Comparison of ENCODE assay signal across 21 cellular contexts in the genomic region with DNA sequence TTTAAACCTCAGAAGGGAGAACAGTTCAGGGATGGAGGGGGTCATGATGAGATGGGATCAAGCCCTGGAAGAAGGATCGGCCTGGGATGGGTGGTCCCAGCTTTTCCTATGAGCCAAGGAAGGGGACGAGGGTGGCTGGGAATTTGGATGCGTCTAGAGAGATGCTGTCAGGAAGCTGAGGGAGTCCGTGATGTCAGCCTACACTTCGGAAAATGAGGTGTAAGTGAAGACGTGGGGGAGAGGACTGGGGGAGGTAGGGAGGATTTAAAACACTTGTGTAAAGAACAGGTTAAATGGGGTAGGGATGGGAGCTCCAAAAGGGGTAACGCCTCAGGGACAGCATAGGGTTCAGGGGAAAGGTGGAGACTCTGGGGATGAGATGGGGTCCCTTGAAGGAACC. TPM values are rescaled to one million over a fixed set of nuclear protein-coding genes. Genes with fewer than 3 reads are reported as not detected.
DNase-seq lines count a peak whose midpoint lies in the region; ATAC-seq and TF ChIP-seq lines count a peak whose summit lies in the region.
"Had no signal": no experiment of that assay in that cellular context is flagged by ENCODE, and none has a peak within 500 bp of the region (broad histone marks: within the 10 kb centered on the region; RNA-seq: fewer than 3 reads in every experiment).

No MANE protein-coding gene starts in this region.

- no peak overlapping the region for H3K27ac Mint-ChIP-seq in activated CD8-positive, alpha-beta memory T cell treated with anti-CD3 and anti-CD28 coated beads, Interleukin-2, amount 10 ng/mL, durations not matched to agents 7 days and 5 days
- no peak overlapping the region for H3K27ac Mint-ChIP-seq in glutamatergic neuron (ENCODE audit: unreplicated experiment)
- H3K27ac Mint-ChIP-seq: B cell; CD14-positive monocyte; CD4-positive, alpha-beta memory T cell; CD4-positive, CD25-positive, alpha-beta regulatory T cell; CD8-positive, alpha-beta memory T cell had no signal

- no peak for TF ChIP-seq CTCF in coronary artery (IDR thresholded peaks at IDR 0.05)
- no peak for TF ChIP-seq CTCF in glutamatergic neuron (IDR thresholded peaks at IDR 0.05; ENCODE audit: partially characterized antibody, unreplicated experiment)

- H3K4me1 Mint-ChIP-seq in activated CD8-positive, alpha-beta memory T cell treated with anti-CD3 and anti-CD28 coated beads, Interleukin-2, amount 10 ng/mL, durations not matched to agents 7 days and 5 days, result no peaks in the 10 kb centered on the region
- H3K4me1 Mint-ChIP-seq in glutamatergic neuron (ENCODE audit: low read depth, unreplicated experiment), result peaks cover 42% of the 10 kb centered on the region
- H3K4me1 Mint-ChIP-seq: B cell; CD14-positive monocyte; CD4-positive, CD25-positive, alpha-beta regulatory T cell had no signal

- H3K36me3 Mint-ChIP-seq in activated CD8-positive, alpha-beta memory T cell treated with anti-CD3 and anti-CD28 coated beads, Interleukin-2, amount 10 ng/mL, durations not matched to agents 7 days and 5 days, result no peaks in the 10 kb centered on the region
- peaks cover 8% of the 10 kb centered on the region for H3K36me3 Mint-ChIP-seq in glutamatergic neuron (ENCODE audit: unreplicated experiment)
- H3K36me3 Mint-ChIP-seq: CD14-positive monocyte; CD4-positive, alpha-beta memory T cell; CD4-positive, CD25-positive, alpha-beta regulatory T cell; CD8-positive, alpha-beta memory T cell had no signal

- no peaks in the 10 kb centered on the region for H3K9me3 Mint-ChIP-seq in activated CD8-positive, alpha-beta memory T cell treated with anti-CD3 and anti-CD28 coated beads, Interleukin-2, amount 10 ng/mL, durations not matched to agents 7 days and 5 days (ENCODE audit: low read depth)
- H3K9me3 Mint-ChIP-seq in glutamatergic neuron (ENCODE audit: unreplicated experiment), result peaks cover 7% of the 10 kb centered on the region
- H3K9me3 Mint-ChIP-seq: CD4-positive, alpha-beta memory T cell; CD8-positive, alpha-beta memory T cell had no signal

- peak; percentile 11 for DNase-seq in activated CD8-positive, alpha-beta memory T cell treated with anti-CD3 and anti-CD28 coated beads, Interleukin-2, amount 10 ng/mL, durations not matched to agents 7 days and 5 days
- DNase-seq in activated CD8-positive, alpha-beta memory T cell treated with anti-CD3 and anti-CD28 coated beads for 24 hours, result no peak
- DNase-seq in coronary artery (ENCODE audit: low spot score) (peak; percentile 19), glutamatergic neuron (no peak), ureter (ENCODE audit: low spot score) (peak; percentile 29), activated T-cell treated with anti-CD3 and anti-CD28 coated beads for 4 hours (no peak), C1 segment of cervical spinal cord (lab: John Stamatoyannopoulos, UW) (no peak), DMS 273 (lab: John Stamatoyannopoulos, UW; ENCODE audit: unreplicated experiment) (no peak)
- DNase-seq: AML-193; CD4-positive, alpha-beta memory T cell; CD4-positive, CD25-positive, alpha-beta regulatory T cell; CD8-positive, alpha-beta memory T cell; COR-L47; DMS79 treated with DMSO at 0.1 percent for 48 hours; GF-D8 had no signal

- CTCF ChIA-PET in activated CD8-positive, alpha-beta memory T cell treated with anti-CD3 and anti-CD28 coated beads, Interleukin-2, amount 10 ng/mL, durations not matched to agents 7 days and 5 days (lab: Charles Lee), result no interaction called here

- peaks cover 10% of the 10 kb centered on the region for H3K27me3 Mint-ChIP-seq in activated CD8-positive, alpha-beta memory T cell treated with anti-CD3 and anti-CD28 coated beads, Interleukin-2, amount 10 ng/mL, durations not matched to agents 7 days and 5 days
- peaks cover 3% of the 10 kb centered on the region for H3K27me3 Mint-ChIP-seq in glutamatergic neuron (ENCODE audit: unreplicated experiment)

- no peak for ATAC-seq in activated CD8-positive, alpha-beta memory T cell treated with anti-CD3 and anti-CD28 coated beads, Interleukin-2, amount 10 ng/mL, durations not matched to agents 7 days and 5 days
- ATAC-seq: A549 had no signal

- H3K4me3 ChIP-seq in coronary artery, result no peak overlapping the region
- H3K4me3 ChIP-seq: A549; BLaER1 treated with 17β-estradiol and CSF1 and Interleukin-3, amounts not matched to agents 10 nM and 100 nM had no signal

- no peak overlapping the region for H3K4me3 Mint-ChIP-seq in activated CD8-positive, alpha-beta memory T cell treated with anti-CD3 and anti-CD28 coated beads, Interleukin-2, amount 10 ng/mL, durations not matched to agents 7 days and 5 days
- H3K4me3 Mint-ChIP-seq in glutamatergic neuron (ENCODE audit: unreplicated experiment), result peak overlapping the region; percentile 0
- H3K4me3 Mint-ChIP-seq: B cell; CD14-positive monocyte; CD4-positive, alpha-beta memory T cell; CD4-positive, CD25-positive, alpha-beta regulatory T cell had no signal

- H3K27ac ChIP-seq in coronary artery, result no peak overlapping the region
- H3K27ac ChIP-seq: 22Rv1; A549; BLaER1 treated with 17β-estradiol and CSF1 and Interleukin-3, amounts not matched to agents 10 nM and 100 nM had no signal

RNA-seq across cellular contexts. Expression of gene DLGAP3, which starts 27.5 kb away (rescaled TPM):
- under 1 TPM; 0.50 to 0.66 TPM for total RNA-seq in activated CD8-positive, alpha-beta memory T cell treated with anti-CD3 and anti-CD28 coated beads, Interleukin-2, amount 10 ng/mL, durations not matched to agents 7 days and 5 days
- total RNA-seq in glutamatergic neuron (ENCODE audit: unreplicated experiment), result 44.8 TPM
- 0.26 TPM for total RNA-seq in ureter
- total RNA-seq: A172 had no signal

RNA-seq across cellular contexts. Expression of gene SMIM12, which starts 42.4 kb away (rescaled TPM):
- total RNA-seq in activated CD8-positive, alpha-beta memory T cell treated with anti-CD3 and anti-CD28 coated beads, Interleukin-2, amount 10 ng/mL, durations not matched to agents 7 days and 5 days, result 10 to 100 TPM; 52.7 to 67.2 TPM
- total RNA-seq in glutamatergic neuron (ENCODE audit: unreplicated experiment) (59.9 TPM), ureter (37.6 TPM)

Comparison
In these comparisons a context has a peak if more than half of its experiments do, and no peak if none do; other contexts are left out.
1. DNase-seq: peak in activated CD8-positive, alpha-beta memory T cell treated with anti-CD3 and anti-CD28 coated beads, Interleukin-2, amount 10 ng/mL, durations not matched to agents 7 days and 5 days (single experiment), coronary artery (single experiment) and ureter (single experiment); none in activated CD8-positive, alpha-beta memory T cell treated with anti-CD3 and anti-CD28 coated beads for 24 hours (single experiment), glutamatergic neuron (single experiment), activated T-cell treated with anti-CD3 and anti-CD28 coated beads for 4 hours (single experiment), C1 segment of cervical spinal cord (0 of 14) and DMS 273 (single experiment).
2. RNA of gene DLGAP3, which starts 27.5 kb away (total RNA-seq): 44.8 TPM in glutamatergic neuron (single experiment); 0.50 to 0.66 TPM in activated CD8-positive, alpha-beta memory T cell treated with anti-CD3 and anti-CD28 coated beads, Interleukin-2, amount 10 ng/mL, durations not matched to agents 7 days and 5 days and 0.26 TPM in ureter (single experiment); every median in the first group is over 10 times any median in the second.